ENCODE assay signal across 29 cellular contexts in the genomic region with DNA sequence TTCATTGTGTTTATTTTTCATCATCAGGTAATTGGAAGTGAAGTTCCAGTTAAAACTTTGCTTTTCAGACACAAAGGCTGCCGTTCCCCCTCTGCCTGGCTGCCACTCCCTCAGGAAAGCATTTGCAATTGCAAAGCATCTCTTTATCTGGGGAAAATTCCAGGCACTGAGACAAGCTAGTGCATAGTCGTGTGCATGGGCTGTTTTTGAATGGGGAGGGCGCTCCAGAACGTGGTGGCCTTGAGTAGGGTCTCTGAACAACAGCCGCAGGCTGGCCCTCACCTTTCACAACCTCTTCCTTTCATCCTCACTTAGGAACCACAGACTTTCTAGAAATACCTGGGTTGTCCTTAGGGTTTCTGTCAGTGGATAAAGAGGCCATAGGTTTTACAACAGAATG.
"Had no signal": no experiment of that assay in that cellular context is flagged by ENCODE, and none has a peak within 500 bp of the region (broad histone marks: within the 10 kb centered on the region; RNA-seq: fewer than 3 reads in every experiment).

No MANE protein-coding gene starts in this region.

- H3K4me1 Mint-ChIP-seq: immature natural killer cell; naive thymus-derived CD4-positive, alpha-beta T cell; nephron; stimulated activated naive B cell treated with anti-CD40 and anti-IgM and Interleukin-4, amounts not matched to agents 10 μg/mL and 1 μg/mL and 100 μg/mL, for 72 hours had no signal

- H3K36me3 Mint-ChIP-seq: immature natural killer cell; naive thymus-derived CD4-positive, alpha-beta T cell; stimulated activated naive B cell treated with anti-CD40 and anti-IgM and Interleukin-4, amounts not matched to agents 10 μg/mL and 1 μg/mL and 100 μg/mL, for 72 hours had no signal

- H3K27ac ChIP-seq: heart right ventricle, hepatocyte, left ventricle myocardium inferior, neutrophil, parathyroid adenoma, right atrium auricular region, right lobe of liver, stomach, testis, thyroid gland, transverse colon, upper lobe of right lung had no signal

- ATAC-seq: heart right ventricle; left colon; mucosa of descending colon; naive thymus-derived CD4-positive, alpha-beta T cell; right lobe of liver; stimulated activated naive B cell treated with anti-CD40 and anti-IgM and Interleukin-4, amounts not matched to agents 10 μg/mL and 1 μg/mL and 100 μg/mL, for 72 hours; stimulated activated naive CD8-positive, alpha-beta T cell treated with anti-CD3 and anti-CD28 coated beads, Interleukin-15, Interleukin-2, amounts not matched to agents 100 U/mL and 50 U/mL, for 24 hours; upper lobe of right lung had no signal

- DNase-seq: heart right ventricle; immature natural killer cell; kidney; left colon; left ventricle myocardium inferior; midbrain; mucosa of descending colon; naive thymus-derived CD4-positive, alpha-beta T cell; occipital lobe; right lobe of liver; stimulated activated CD4-positive, alpha-beta T cell treated with anti-CD3 and anti-CD28 coated beads, Interleukin-1b, Interleukin-23, amount 100 ng/mL, for 48 hours; stimulated activated CD4-positive, alpha-beta T cell treated with anti-CD3 and anti-CD28 coated beads, Interleukin-2, amount 100 ng/mL, for 48 hours; stimulated activated CD4-positive, alpha-beta T cell treated with anti-CD3 and anti-CD28 coated beads, Interleukin-4, amount 100 ng/mL, for 4 hours; stimulated activated CD8-positive, alpha-beta memory T cell treated with anti-CD3 and anti-CD28 coated beads, Interleukin-4, amount 100 ng/mL, for 48 hours; stimulated activated naive B cell treated with anti-CD40 and anti-IgM and Interleukin-4, amounts not matched to agents 10 μg/mL and 1 μg/mL and 100 μg/mL, for 72 hours; stimulated activated naive CD8-positive, alpha-beta T cell treated with anti-CD3 and anti-CD28 coated beads, Interleukin-15, Interleukin-2, amounts not matched to agents 100 U/mL and 50 U/mL, for 24 hours; stomach; testis; thyroid gland; transverse colon; upper lobe of right lung had no signal

- H3K4me2 ChIP-seq: hepatocyte, smooth muscle cell had no signal

- H3K27me3 ChIP-seq: heart right ventricle, hepatocyte, neutrophil, right atrium auricular region, right lobe of liver, testis, thyroid gland, transverse colon, upper lobe of right lung had no signal

- H3K79me2 ChIP-seq: hepatocyte, parathyroid adenoma had no signal

- H3K4me3 ChIP-seq: heart right ventricle, hepatocyte, left ventricle myocardium inferior, lung, mucosa of descending colon, right atrium auricular region, right lobe of liver, smooth muscle cell, stomach, testis, thyroid gland, transverse colon, upper lobe of right lung had no signal

- H3K4me1 ChIP-seq: heart right ventricle, left ventricle myocardium inferior, parathyroid adenoma, right atrium auricular region, stomach, testis, thyroid gland, transverse colon, upper lobe of right lung had no signal

- H3K4me3 Mint-ChIP-seq: immature natural killer cell; naive thymus-derived CD4-positive, alpha-beta T cell; nephron; neural crest cell; stimulated activated naive B cell treated with anti-CD40 and anti-IgM and Interleukin-4, amounts not matched to agents 10 μg/mL and 1 μg/mL and 100 μg/mL, for 72 hours had no signal

- H3K9ac ChIP-seq: parathyroid adenoma had no signal

- H3K27ac Mint-ChIP-seq: immature natural killer cell; naive thymus-derived CD4-positive, alpha-beta T cell; nephron; stimulated activated naive B cell treated with anti-CD40 and anti-IgM and Interleukin-4, amounts not matched to agents 10 μg/mL and 1 μg/mL and 100 μg/mL, for 72 hours had no signal

- H3K36me3 ChIP-seq: heart right ventricle, left ventricle myocardium inferior, neutrophil, right atrium auricular region, right lobe of liver, stomach, thyroid gland, transverse colon, upper lobe of right lung had no signal

- H2AFZ ChIP-seq: hepatocyte, parathyroid adenoma had no signal

- H3K9me3 ChIP-seq: mucosa of descending colon, neutrophil, right lobe of liver, testis, thyroid gland, transverse colon, upper lobe of right lung had no signal
